In genomic region chr7:150961510-150962284, GRCh38 we compare ENCODE assay signal across 16 cellular contexts. TPM values are rescaled to one million over a fixed set of nuclear protein-coding genes. Genes with fewer than 3 reads are reported as not detected.
DNase-seq lines count a peak whose midpoint lies in the region; ATAC-seq and TF ChIP-seq lines count a peak whose summit lies in the region.
"Had no signal": no experiment of that assay in that cellular context is flagged by ENCODE, and none has a peak within 500 bp of the region (broad histone marks: within the 10 kb centered on the region; RNA-seq: fewer than 3 reads in every experiment).

No MANE protein-coding gene starts in this region.

- 50% methylated on average over 1 of the region's 17 CpGs; no CpG with 5 or more reads in 1 of the 2 experiments for WGBS in IMR-90 (ENCODE audit: extremely low coverage in 2 of 2, insufficient read length in 1 of 2), 2 experiments
- 75% methylated on average over 17 of the region's 17 CpGs for whole genome bisulfite sequencing in liver
- WGBS in sigmoid colon, 2 donors, result 75 to 85% methylated on average over 17 of the region's 17 CpGs

- H4K5ac ChIP-seq in IMR-90 (ENCODE audit: low read depth, low read length), result peak overlapping the region; percentile 86

- POLR2A ChIA-PET in IMR-90 (lab: Charles Lee; ENCODE audit: unreplicated experiment), result no interaction called here

- H3K18ac ChIP-seq in IMR-90 (ENCODE audit: low read depth, low read length), result peak overlapping the region; percentile 63; the same call in 1 of the 2 replicates

- no peak for TF ChIP-seq EP300 in sigmoid colon (IDR thresholded peaks at IDR 0.05)

- peak overlapping the region; percentile 52 for H2AK5ac ChIP-seq in IMR-90 (ENCODE audit: low read depth, low read length)

- H3K23ac ChIP-seq in IMR-90 (ENCODE audit: low read depth, low read length), result no peak overlapping the region

- H3K79me1 ChIP-seq in IMR-90 (ENCODE audit: low read depth in 1 of 2, low read length in 2 of 2), result no peaks in the 10 kb centered on the region

- H4K20me1 ChIP-seq in IMR-90 (ENCODE audit: insufficient read depth, low read length), result no peaks in the 10 kb centered on the region

- H3K56ac ChIP-seq in IMR-90 (ENCODE audit: extremely low read depth, insufficient read depth, low read length), result 0 out of 2 replicates have a peak overlapping the region, but pooled peaks have one; percentile 46

- intact Hi-C loops in IMR-90 (cut with micrococcal nuclease) (loop anchor here (1.0 to 2.0 kb wide), 4 partner anchors 57 to 211 kb away; no protein-coding TSS in a partner anchor), sigmoid colon (cut with DNase I) (loop anchor here (10.0 kb wide), 1 partner anchor 587 kb away; the partner anchor contains the start of gene ZNF775)

- peak overlapping the region; percentile 64 for H2BK20ac ChIP-seq in IMR-90 (ENCODE audit: low read depth, low read length)

- H3K9me1 ChIP-seq in IMR-90 (ENCODE audit: insufficient read depth, low read length), result no peaks in the 10 kb centered on the region

- 0 out of 2 replicates have a peak overlapping the region, but pooled peaks have one; percentile 73 for H3K14ac ChIP-seq in IMR-90 (replicated peaks; ENCODE audit: low read depth, low read length)

- H3K4me1 ChIP-seq in IMR-90 (ENCODE audit: control insufficient read depth, insufficient read depth, low read length), result peaks cover 13% of the 10 kb centered on the region; the same call in 1 of the 2 replicates
- H3K4me1 ChIP-seq in liver (ENCODE audit: control insufficient read depth in 4 of 4, insufficient read depth in 4 of 4, low read length in 3 of 4), result peaks cover 0 to 16% (median 1%) of the 10 kb centered on the region in 4 donors
- peaks cover 0 to 77% (median 76%) of the 10 kb centered on the region in 4 donors for H3K4me1 ChIP-seq in sigmoid colon
- H3K4me1 ChIP-seq: breast epithelium had no signal

- BruUV-seq in IMR-90 (replicated peaks; lab: Mats Ljungman, UMichigan), result no TSS peak

- dilution Hi-C loops in IMR-90 (cut with HindIII; ENCODE audit: low sequenced_read_pairs, unreplicated experiment), result no loop called here

- H2AK9ac ChIP-seq in IMR-90 (replicated peaks; ENCODE audit: low read depth, low read length, poor library complexity), result peak overlapping the region; percentile 18

- TF ChIP-seq RAD21 in IMR-90 (IDR thresholded peaks at IDR 0.05; ENCODE audit: low read length), result no peak
- TF ChIP-seq RAD21 in liver (IDR thresholded peaks at IDR 0.05), result no peak

- peak overlapping the region; percentile 71 for H3K4ac ChIP-seq in IMR-90 (ENCODE audit: low read depth, low read length)

- H3K4me2 ChIP-seq in IMR-90 (ENCODE audit: low read depth, low read length), result no peak overlapping the region

- DNase-seq in IMR-90 (peak; percentile 47), choroid plexus epithelial cell (ENCODE audit: low read depth) (peak; percentile 67), sigmoid colon (no peak), NCI-H1048 (lab: John Stamatoyannopoulos, UW) (no peak), SHP77 treated with DMSO at 0.1 percent for 48 hours (lab: John Stamatoyannopoulos, UW) (no peak)
- DNase-seq: activated CD4-positive, alpha-beta T cell treated with anti-CD3 and anti-CD28 coated beads for 4 hours; activated CD8-positive, alpha-beta memory T cell treated with anti-CD3 and anti-CD28 coated beads, Interleukin-2, amount 50 U/mL, for 48 hours; effector CD4-positive, alpha-beta T cell; NK-92 treated with Interleukin-12 subunit alpha and Interleukin-12 subunit beta, amount 100 ng/mL, for 24 hours; stimulated activated naive CD8-positive, alpha-beta T cell treated with anti-CD3 and anti-CD28 coated beads, Interleukin-15, Interleukin-2, amounts not matched to agents 100 U/mL and 50 U/mL, for 24 hours; T-helper 9 cell had no signal

- no peaks in the 10 kb centered on the region; the same call in 1 of the 2 replicates for H3K36me3 ChIP-seq in IMR-90 (ENCODE audit: control insufficient read depth, insufficient read depth, low read length)
- no peaks in the 10 kb centered on the region for H3K36me3 ChIP-seq in liver (ENCODE audit: control insufficient read depth in 4 of 4, insufficient read depth in 3 of 4, low read depth in 1 of 4, low read length in 3 of 4)
- peaks cover 0 to 8% (median 0%) of the 10 kb centered on the region in 4 donors for H3K36me3 ChIP-seq in sigmoid colon
- H3K36me3 ChIP-seq: breast epithelium had no signal

- peak overlapping the region; percentile 78 to 85; a peak in 3 of 4 replicates for H4K8ac ChIP-seq in IMR-90 (ENCODE audit: low read depth in 2 of 2, low read length in 2 of 2)

- ATAC-seq in IMR-90 (ENCODE audit: low read depth) (peak; percentile 66), HG03045 (IDR thresholded peaks at IDR 0.05; ENCODE audit: unreplicated experiment) (no peak)
- ATAC-seq: activated naive CD4-positive, alpha-beta T cell treated with anti-CD3 and anti-CD28 coated beads, Interleukin-2, amount 50 U/mL, for 72 hours; stimulated activated naive CD8-positive, alpha-beta T cell treated with anti-CD3 and anti-CD28 coated beads, Interleukin-15, Interleukin-2, amounts not matched to agents 100 U/mL and 50 U/mL, for 24 hours had no signal

- in situ Hi-C loops in IMR-90 (cut with MboI; ENCODE audit: low sequenced_read_pairs), result no loop called here

- H3K9ac ChIP-seq in IMR-90 (ENCODE audit: low read depth, low read length), result peak overlapping the region; percentile 61
- no peak overlapping the region for H3K9ac ChIP-seq in liver (ENCODE audit: low read depth in 1 of 2, low read length in 2 of 2)
- H3K9ac ChIP-seq: parathyroid adenoma had no signal

- H2BK5ac ChIP-seq in IMR-90 (ENCODE audit: low read depth, low read length, poor library complexity, severe bottlenecking), result no peak overlapping the region

- peak overlapping the region; percentile 52 for H2AFZ ChIP-seq in IMR-90 (replicated peaks; ENCODE audit: low read length, poor library complexity)
- H2AFZ ChIP-seq: parathyroid adenoma had no signal

- no peak overlapping the region for H2BK15ac ChIP-seq in IMR-90 (ENCODE audit: low read depth, low read length)

- TF ChIP-seq POLR2A in IMR-90 (IDR thresholded peaks at IDR 0.05; ENCODE audit: low read depth, low read length) (no peak), sigmoid colon (IDR thresholded peaks at IDR 0.05) (no peak)

- peak overlapping the region; percentile 79 for H3K27ac ChIP-seq in IMR-90 (ENCODE audit: insufficient read depth, low read length)
- no peak overlapping the region for H3K27ac ChIP-seq in liver (ENCODE audit: low read depth in 1 of 2, low read length in 2 of 2)
- peak overlapping the region; percentile 79 to 97 (median 90) for H3K27ac ChIP-seq in sigmoid colon
- H3K27ac ChIP-seq: breast epithelium, parathyroid adenoma had no signal

- no peaks in the 10 kb centered on the region; the same call in 1 of the 2 replicates for H3K27me3 ChIP-seq in IMR-90 (ENCODE audit: control insufficient read depth, insufficient read depth, low read length)
- peaks cover 0 to 3% (median 0%) of the 10 kb centered on the region in 4 donors for H3K27me3 ChIP-seq in liver (ENCODE audit: control insufficient read depth in 4 of 4, insufficient read depth in 4 of 4, low read length in 3 of 4)
- no peaks in the 10 kb centered on the region for H3K27me3 ChIP-seq in sigmoid colon

- peak overlapping the region; percentile 92 for H4K91ac ChIP-seq in IMR-90 (ENCODE audit: insufficient read depth, low read depth, low read length)

- H3K4me3 ChIP-seq in IMR-90 (ENCODE audit: insufficient read depth, low read depth, low read length) (no peak overlapping the region), choroid plexus epithelial cell (ENCODE audit: low read depth, low read length) (no peak overlapping the region), liver (ENCODE audit: low read depth in 1 of 3, low read length in 3 of 3) (no peak overlapping the region), sigmoid colon (no peak overlapping the region)
- H3K4me3 ChIP-seq: breast epithelium had no signal

- H2BK120ac ChIP-seq in IMR-90 (ENCODE audit: low read depth, low read length), result peak overlapping the region; percentile 66

- CTCF ChIA-PET in IMR-90 (lab: Yijun Ruan, JAX), result interaction anchor here (0.6 to 2.4 kb wide), 4 partner anchors 23 to 90 kb away, joined by 3 to 18 read pairs (median 6); no protein-coding TSS in a partner anchor

- H3K9me3 ChIP-seq in IMR-90 (ENCODE audit: control insufficient read depth, insufficient read depth, low read length) (no peaks in the 10 kb centered on the region), liver (ENCODE audit: control insufficient read depth in 4 of 4, low read length in 3 of 4) (no peaks in the 10 kb centered on the region), sigmoid colon (no peaks in the 10 kb centered on the region)
- H3K9me3 ChIP-seq: breast epithelium had no signal

- TF ChIP-seq CTCF in IMR-90 (conservative IDR thresholded peaks at IDR 0.05; ENCODE audit: low read depth, low read length) (no peak), choroid plexus epithelial cell (conservative IDR thresholded peaks at IDR 0.05; ENCODE audit: low read depth, low read length) (no peak), liver (IDR thresholded peaks at IDR 0.05; ENCODE audit: low read depth, low read length, missing input control) (no peak), sigmoid colon (IDR thresholded peaks at IDR 0.05) (no peak)

TF ChIP-seq in IMR-90, 13 proteins besides CTCF, POLR2A, EP300 and RAD21 (continues in another document):
- TF ChIP-seq RCOR1 (IDR thresholded peaks at IDR 0.05; ENCODE audit: insufficient replicate concordance, low read length), result no peak
- no peak for TF ChIP-seq FOS (IDR thresholded peaks at IDR 0.05; ENCODE audit: low read depth, low read length)

TF ChIP-seq in liver, 16 proteins besides CTCF, POLR2A, EP300 and RAD21:
- TF ChIP-seq NR2F2 (IDR thresholded peaks at IDR 0.05) (peak; percentile 80), GABPA (IDR thresholded peaks at IDR 0.05 in 1 of 2, conservative IDR thresholded peaks at IDR 0.05 in 1 of 2) (no peak)

RNA-seq across cellular contexts. Expression of gene KCNH2, which starts 16.4 kb away (rescaled TPM):
- total RNA-seq in IMR-90 (2012; rRNA removed), result 0.56 and 0.90 TPM in 2 replicates
- polyA plus RNA-seq in IMR-90 (2012; rRNA removed), result 1.6 and 2.1 TPM in 2 replicates
- polyA plus RNA-seq in IMR-90 (2012; cell fraction: cytosol; rRNA removed), result 0.74 and 2.5 TPM in 2 replicates
- polyA plus RNA-seq in IMR-90 (2012; cell fraction: nucleus; rRNA removed; ENCODE audit: low replicate concordance), result 1.2 and 2.0 TPM in 2 replicates
- 10 to 100 TPM in 1 of 2 donors, under 1 TPM in 1; 0.33 to 74.6 TPM for total RNA-seq in liver
- polyA plus RNA-seq in liver, result under 1 TPM in 1 of 2 donors, not detected in 1; 0.18 TPM
- 100 to 1,000 TPM in 1 of 4 donors, 10 to 100 TPM in 3; 40.6 to 107 (median 85.2) TPM for total RNA-seq in sigmoid colon
- 1 to 10 TPM in 2 of 3 donors, under 1 TPM in 1; 0.46 to 7.3 (median 1.2) TPM for polyA plus RNA-seq in sigmoid colon

RNA-seq across cellular contexts. Expression of gene NOS3, which starts 29.1 kb away (rescaled TPM):
- total RNA-seq in IMR-90 (2012; rRNA removed) (0.28 and 0.72 TPM in 2 replicates), liver (1 to 10 TPM; 5.4 to 6.1 TPM), sigmoid colon (1 to 10 TPM; 1.3 to 7.2 (median 2.9) TPM)
- polyA plus RNA-seq in IMR-90 (2012; rRNA removed) (2.0 and 2.9 TPM in 2 replicates), liver (1 to 10 TPM; 1.6 to 4.9 TPM), sigmoid colon (1 to 10 TPM in 2 of 3 donors, under 1 TPM in 1; 0.23 to 6.1 (median 1.2) TPM)
- polyA plus RNA-seq in IMR-90 (2012; cell fraction: cytosol; rRNA removed), result 1.2 and 1.9 TPM in 2 replicates
- 1.0 and 3.3 TPM in 2 replicates for polyA plus RNA-seq in IMR-90 (2012; cell fraction: nucleus; rRNA removed; ENCODE audit: low replicate concordance)

Comparison
In these comparisons a context has a peak if more than half of its experiments do, and no peak if none do; other contexts are left out.
1. DNase-seq: peak in IMR-90 (single experiment) and choroid plexus epithelial cell (single experiment); none in sigmoid colon (single experiment), NCI-H1048 (single experiment) and SHP77 treated with DMSO at 0.1 percent for 48 hours (single experiment).
2. H3K27ac ChIP-seq: peak in IMR-90 (single experiment) and sigmoid colon (4 of 4); none in liver (0 of 2).